In genomic region chr1:154607084-154607747, GRCh38 we compare ENCODE assay signal across 7 cellular contexts. TPM values are rescaled to one million over a fixed set of nuclear protein-coding genes. Genes with fewer than 3 reads are reported as not detected.
DNase-seq lines count a peak whose midpoint lies in the region; ATAC-seq, FAIRE-seq and TF ChIP-seq lines count a peak whose summit lies in the region.

No MANE protein-coding gene starts in this region.

- H3K36me3 ChIP-seq in SU-DHL-6 (ENCODE audit: low read length) (no peaks in the 10 kb centered on the region), H1 (ENCODE audit: control insufficient read depth in 2 of 4, insufficient read depth in 4 of 4, low read length in 3 of 4) (peaks cover 0 to 2% (median under 1%) of the 10 kb centered on the region in 4 experiments; a peak in 3 of 8 replicates), mucosa of descending colon (ENCODE audit: low read depth) (peaks cover 3% of the 10 kb centered on the region), aorta (ENCODE audit: control insufficient read depth in 1 of 2, insufficient read depth in 2 of 2, low read length in 1 of 2) (no peaks in the 10 kb centered on the region)

- H3K9me2 ChIP-seq in SU-DHL-6 (replicated peaks; ENCODE audit: insufficient read depth, low read length), result no peaks in the 10 kb centered on the region

- ATAC-seq in HG02973 (IDR thresholded peaks at IDR 0.05; ENCODE audit: unreplicated experiment), result peak; percentile 18
- ATAC-seq in mucosa of descending colon, result peak; percentile 25
- peak; percentile 8 for ATAC-seq in aorta (ENCODE audit: low FRiP score)
- no peak for ATAC-seq in HG02610 (IDR thresholded peaks at IDR 0.05; ENCODE audit: unreplicated experiment)

- no peak for TF ChIP-seq RAD21 in H1 (IDR thresholded peaks at IDR 0.05 in 1 of 2, conservative IDR thresholded peaks at IDR 0.05 in 1 of 2; ENCODE audit: low read depth in 2 of 2, low read length in 2 of 2)

- peaks cover 9% of the 10 kb centered on the region for H3K23me2 ChIP-seq in H1 (ENCODE audit: low read depth, low read length)

- no peak for FAIRE-seq in H1 (lab: Jason Lieb, UNC)

- H4K20me1 ChIP-seq in SU-DHL-6 (ENCODE audit: low read depth, low read length) (no peaks in the 10 kb centered on the region; the same call in 1 of the 2 replicates), H1 (replicated peaks in 1 of 2; ENCODE audit: control insufficient read depth in 1 of 2, insufficient read depth in 2 of 2, low read length in 2 of 2) (peaks cover 4 to 16% of the 10 kb centered on the region in 2 experiments)

- peak overlapping the region; percentile 98; the same call in 1 of the 2 replicates for H4K8ac ChIP-seq in H1 (ENCODE audit: extremely low read depth, insufficient read depth, low read length)

- no peak for TF ChIP-seq EP300 in H1 (IDR thresholded peaks at IDR 0.05; ENCODE audit: borderline replicate concordance in 1 of 2, low read depth in 2 of 2, low read length in 2 of 2)

- no peak; a peak in 1 of 3 replicates for TF ChIP-seq POLR2A in H1 (IDR thresholded peaks at IDR 0.05; ENCODE audit: control extremely low read depth in 1 of 2, low read depth in 2 of 2, low read length in 2 of 2)

- TF ChIP-seq CTCF in SU-DHL-6 (IDR thresholded peaks at IDR 0.05; ENCODE audit: insufficient read depth, low read length, poor library complexity, severe bottlenecking) (no peak), H1 (IDR thresholded peaks at IDR 0.05; ENCODE audit: control extremely low read depth in 1 of 3, insufficient read depth in 1 of 3, low read depth in 1 of 3, low read length in 3 of 3) (no peak), mucosa of descending colon (IDR thresholded peaks at IDR 0.05) (no peak)

- H3K27me3 ChIP-seq in SU-DHL-6 (ENCODE audit: low read length) (no peaks in the 10 kb centered on the region), H1 (replicated peaks in 1 of 4; ENCODE audit: control insufficient read depth in 3 of 4, extremely low read depth in 1 of 4, insufficient read depth in 3 of 4, low read length in 3 of 4) (no peaks in the 10 kb centered on the region), aorta (ENCODE audit: control insufficient read depth in 1 of 2, insufficient read depth in 2 of 2, low read length in 1 of 2) (no peaks in the 10 kb centered on the region)

- H3K4me1 ChIP-seq in H1 (replicated peaks in 1 of 4; ENCODE audit: control insufficient read depth in 3 of 4, insufficient read depth in 4 of 4, low read length in 3 of 4) (peaks cover 8 to 24% (median 15%) of the 10 kb centered on the region in 4 experiments; a peak in 6 of 7 replicates), mucosa of descending colon (ENCODE audit: low read depth) (peaks cover 25% of the 10 kb centered on the region), aorta (ENCODE audit: control insufficient read depth in 1 of 2, insufficient read depth in 2 of 2, low read length in 2 of 2) (no peaks in the 10 kb centered on the region)

- H2BK120ac ChIP-seq in H1 (replicated peaks; ENCODE audit: low read depth, low read length), result no peak overlapping the region

- peaks cover 27% of the 10 kb centered on the region for H3F3A ChIP-seq in SU-DHL-6 (ENCODE audit: insufficient read depth)

- H3K9ac ChIP-seq in SU-DHL-6 (ENCODE audit: low read length), result peak overlapping the region; percentile 85
- H3K9ac ChIP-seq in H1 (replicated peaks in 1 of 4; ENCODE audit: extremely low read depth in 1 of 4, low read depth in 3 of 4, low read length in 3 of 4), result peak overlapping the region in 3 of 4 experiments; percentile 94 to 97 (median 95); a peak in 6 of 7 replicates

- peak overlapping the region; percentile 88 for H2AFZ ChIP-seq in SU-DHL-6 (ENCODE audit: low read depth, low read length, severe bottlenecking)
- no peak overlapping the region for H2AFZ ChIP-seq in H1 (ENCODE audit: low read length)

- peaks cover 13% of the 10 kb centered on the region; the same call in 1 of the 2 replicates for H3K79me1 ChIP-seq in H1 (ENCODE audit: low read depth, low read length)

- peak overlapping the region; percentile 100 for H3K18ac ChIP-seq in H1 (ENCODE audit: extremely low read depth, low read length)

- peak overlapping the region; percentile 96; the same call in 1 of the 2 replicates for H2AK5ac ChIP-seq in H1 (ENCODE audit: low read depth, low read length)

- peak overlapping the region; percentile 5 for H3K23ac ChIP-seq in H1 (ENCODE audit: insufficient read length)

- H2BK5ac ChIP-seq in H1 (ENCODE audit: low read depth, low read length), result peak overlapping the region; percentile 99

- peak overlapping the region; percentile 97 for H4K91ac ChIP-seq in H1 (replicated peaks; ENCODE audit: insufficient read length, low read length)

- no peaks in the 10 kb centered on the region for H3K9me3 ChIP-seq in SU-DHL-6 (ENCODE audit: insufficient read depth, low read length)
- no peaks in the 10 kb centered on the region for H3K9me3 ChIP-seq in H1 (ENCODE audit: insufficient read depth in 2 of 2, low read depth in 1 of 2, low read length in 1 of 2)
- H3K9me3 ChIP-seq in mucosa of descending colon, result no peaks in the 10 kb centered on the region
- H3K9me3 ChIP-seq in aorta (ENCODE audit: control insufficient read depth, low read length), result no peaks in the 10 kb centered on the region

- peak overlapping the region; percentile 100 for H2BK12ac ChIP-seq in H1 (ENCODE audit: low read depth, low read length)

- intact Hi-C loops in mucosa of descending colon (cut with DNase I, micrococcal nuclease), result no loop called here
- intact Hi-C loops in aorta (cut with DNase I), result loop anchor here in 1 of 2 donors (2.0 kb wide), 1 partner anchor 48 kb away; the partner anchor contains the start of gene UBE2Q1

- peaks cover 74% of the 10 kb centered on the region for H3K79me2 ChIP-seq in SU-DHL-6 (ENCODE audit: insufficient read depth, low read length)
- H3K79me2 ChIP-seq in H1 (ENCODE audit: control insufficient read depth in 1 of 2, insufficient read depth in 2 of 2, low read length in 2 of 2), result peaks cover 41 to 77% of the 10 kb centered on the region in 2 experiments

- H3K4ac ChIP-seq in H1 (replicated peaks; ENCODE audit: insufficient read length, low read depth, low read length), result no peak overlapping the region

- POLR2A ChIA-PET in H1 (lab: Charles Lee; ENCODE audit: partially characterized antibody), result interaction anchor here (0.6 to 9.4 kb wide), 7 partner anchors 9 to 252 kb away, joined by 3 to 111 read pairs (median 4); partner anchors contain the start of gene CHRNB2

- H2BK15ac ChIP-seq in H1 (ENCODE audit: low read length), result peak overlapping the region; percentile 90; the same call in 1 of the 2 replicates

- H3K14ac ChIP-seq in H1 (ENCODE audit: insufficient read length), result peak overlapping the region; percentile 13

- CTCF ChIA-PET in H1 (lab: Charles Lee; ENCODE audit: partially characterized antibody), result interaction anchor here (0.6 to 1.0 kb wide), 2 partner anchors 478 to 559 kb away, joined by 4 to 5 read pairs; no protein-coding TSS in a partner anchor

- peak overlapping the region; percentile 98 for H4K5ac ChIP-seq in H1 (ENCODE audit: insufficient read length, low read depth, low read length)

- no peak for DNase-seq in H1 (ENCODE audit: low read depth in 1 of 2, low spot score in 2 of 2)
- DNase-seq in mucosa of descending colon, result peak in 2 of 3 donors; percentile 44 to 57
- no peak for DNase-seq in aorta

- H3K4me3 ChIP-seq in GM08714 (ENCODE audit: low read length) (peak overlapping the region; percentile 90), SU-DHL-6 (ENCODE audit: insufficient read depth, low read length, poor library complexity, severe bottlenecking) (peak overlapping the region; percentile 77), H1 (ENCODE audit: extremely low read depth in 1 of 4, insufficient read depth in 2 of 4, low read depth in 3 of 4, low read length in 4 of 4) (peak overlapping the region; percentile 65 to 96 (median 91)), mucosa of descending colon (peak overlapping the region; percentile 83), aorta (ENCODE audit: low read length in 2 of 2) (peak overlapping the region; percentile 76 to 96)

- H3K27ac ChIP-seq in SU-DHL-6 (ENCODE audit: low read depth, low read length), result peak overlapping the region; percentile 72
- H3K27ac ChIP-seq in H1 (ENCODE audit: low read depth, low read length), result peak overlapping the region; percentile 98
- H3K27ac ChIP-seq in aorta (ENCODE audit: low read depth in 1 of 2, low read length in 2 of 2), result peak overlapping the region in 1 of 2 donors; percentile 69

- 16% methylated on average over 15 of the region's 15 CpGs; no CpG with 5 or more reads in 1 of the 2 experiments for WGBS in H1 (ENCODE audit: extremely low coverage in 1 of 2, insufficient coverage in 1 of 2, insufficient read length in 1 of 2, insufficient replicate concordance in 2 of 2, low coverage in 1 of 2, low lambda C conversion rate in 2 of 2, missing lambda C conversion rate in 1 of 2), 2 experiments
- 3 to 4% methylated on average over 15 of the region's 15 CpGs for WGBS in aorta, 2 donors

- H2BK20ac ChIP-seq in H1 (ENCODE audit: low read length), result peak overlapping the region; percentile 28; the same call in 1 of the 2 replicates

- H3K56ac ChIP-seq in H1 (replicated peaks; ENCODE audit: insufficient read length, low read depth, low read length), result peak overlapping the region; percentile 75

- H3K4me2 ChIP-seq in SU-DHL-6 (ENCODE audit: low read depth, low read length, poor library complexity, severe bottlenecking) (peak overlapping the region; percentile 67), H1 (ENCODE audit: insufficient read depth in 1 of 2, low read depth in 2 of 2, low read length in 2 of 2) (peak overlapping the region; percentile 89 to 96)

RNA-seq across cellular contexts. Expression of gene ADAR, which starts 0.8 kb away (rescaled TPM):
- total RNA-seq in H1 (2021; fragmentation: NEBNext Ultra II Directional; extraction: Animal tissue kit (Norgen Biotek cat#: 25700)), result 235 and 242 TPM in 2 replicates
- polyA plus RNA-seq in H1 (2011; rRNA removed), result 104 and 125 TPM in 2 replicates
- 130 TPM for polyA plus RNA-seq in H1 (2011; cell fraction: cytosol; rRNA removed)
- polyA plus RNA-seq in H1 (2011; cell fraction: nucleus; rRNA removed), result 201 TPM
- polyA plus RNA-seq in H1 (2012, experiment 1 of 2), result 117 to 140 TPM (median 138 TPM) in 4 replicates
- polyA plus RNA-seq in H1 (2012, experiment 2 of 2), result 25.3 TPM
- polyA plus RNA-seq in H1 (2013, experiment 1 of 2), result 106 TPM
- polyA plus RNA-seq in H1 (2013, experiment 2 of 2), result 110 TPM
- 406 and 507 TPM in 2 replicates for polyA minus RNA-seq in H1 (2011; rRNA and poly(A)+ RNA removed)
- 153 TPM for polyA minus RNA-seq in H1 (2011; cell fraction: cytosol; rRNA and poly(A)+ RNA removed)
- polyA minus RNA-seq in H1 (2011; cell fraction: nucleus; rRNA and poly(A)+ RNA removed), result 195 TPM
- 100 to 1,000 TPM; 127 to 149 (median 137) TPM for total RNA-seq in mucosa of descending colon
- total RNA-seq in aorta, result 100 to 1,000 TPM; 125 to 138 TPM
- polyA plus RNA-seq in aorta, result 10 to 100 TPM; 22.9 to 33.7 TPM

RNA-seq across cellular contexts. Expression of gene CHRNB2, which starts 39.6 kb away (rescaled TPM):
- total RNA-seq in H1 (2021; fragmentation: NEBNext Ultra II Directional; extraction: Animal tissue kit (Norgen Biotek cat#: 25700)), result 3.6 and 4.1 TPM in 2 replicates
- 3.1 and 3.4 TPM in 2 replicates for polyA plus RNA-seq in H1 (2011; rRNA removed)
- 1.7 TPM for polyA plus RNA-seq in H1 (2011; cell fraction: cytosol; rRNA removed)
- 2.6 TPM for polyA plus RNA-seq in H1 (2011; cell fraction: nucleus; rRNA removed)
- 2.5 to 3.3 TPM (median 2.9 TPM) in 4 replicates for polyA plus RNA-seq in H1 (2012, experiment 1 of 2)
- polyA plus RNA-seq in H1 (2012, experiment 2 of 2), result 2.7 TPM
- 3.0 TPM for polyA plus RNA-seq in H1 (2013, experiment 1 of 2)
- 3.7 TPM for polyA plus RNA-seq in H1 (2013, experiment 2 of 2)
- 7.1 and 7.6 TPM in 2 replicates for polyA minus RNA-seq in H1 (2011; rRNA and poly(A)+ RNA removed)
- 1.2 TPM for polyA minus RNA-seq in H1 (2011; cell fraction: cytosol; rRNA and poly(A)+ RNA removed)
- 3.0 TPM for polyA minus RNA-seq in H1 (2011; cell fraction: nucleus; rRNA and poly(A)+ RNA removed)
- under 1 TPM; 0.17 to 0.92 (median 0.24) TPM for total RNA-seq in mucosa of descending colon
- total RNA-seq in aorta, result not detected
- polyA plus RNA-seq in aorta, result under 1 TPM in 1 of 2 donors, not detected in 1; 0.08 TPM

RNA-seq across cellular contexts. Expression of gene UBE2Q1, which starts 48.8 kb away (rescaled TPM):
- 71.7 and 95.8 TPM in 2 replicates for total RNA-seq in H1 (2021; fragmentation: NEBNext Ultra II Directional; extraction: Animal tissue kit (Norgen Biotek cat#: 25700))
- polyA plus RNA-seq in H1 (2011; rRNA removed), result 10.2 and 13.2 TPM in 2 replicates
- 14.9 TPM for polyA plus RNA-seq in H1 (2011; cell fraction: cytosol; rRNA removed)
- polyA plus RNA-seq in H1 (2011; cell fraction: nucleus; rRNA removed), result 15.0 TPM
- 40.2 to 97.4 TPM (median 59.8 TPM) in 4 replicates for polyA plus RNA-seq in H1 (2012, experiment 1 of 2)
- 21.1 TPM for polyA plus RNA-seq in H1 (2012, experiment 2 of 2)
- polyA plus RNA-seq in H1 (2013, experiment 1 of 2), result 39.5 TPM
- 41.9 TPM for polyA plus RNA-seq in H1 (2013, experiment 2 of 2)
- 8.2 and 11.3 TPM in 2 replicates for polyA minus RNA-seq in H1 (2011; rRNA and poly(A)+ RNA removed)
- 11.2 TPM for polyA minus RNA-seq in H1 (2011; cell fraction: cytosol; rRNA and poly(A)+ RNA removed)
- 17.2 TPM for polyA minus RNA-seq in H1 (2011; cell fraction: nucleus; rRNA and poly(A)+ RNA removed)
- 10 to 100 TPM; 52.8 to 81.7 (median 81.0) TPM for total RNA-seq in mucosa of descending colon
- total RNA-seq in aorta, result 10 to 100 TPM; 55.5 to 63.9 TPM
- polyA plus RNA-seq in aorta, result 10 to 100 TPM; 25.5 to 34.4 TPM

Comparison
In these comparisons a context has a peak if more than half of its experiments do, and no peak if none do; other contexts are left out.
1. DNase-seq: peak in mucosa of descending colon (2 of 3); none in H1 (0 of 2) and aorta (0 of 2).
2. Peak in every context shown above with its lines, with median percentiles within 50 percentile points of each other: H3K4me3 ChIP-seq.